8 cellular contexts compared by ENCODE assay signal in genomic region chr10:86970887-86971145, GRCh38. TPM values are rescaled to one million over a fixed set of nuclear protein-coding genes. Genes with fewer than 3 reads are reported as not detected.
A peak's percentile ranks its signal among the peaks of the same experiment; 100 is the strongest.
DNase-seq lines count a peak whose midpoint lies in the region; ATAC-seq, FAIRE-seq and TF ChIP-seq lines count a peak whose summit lies in the region.

No MANE protein-coding gene starts in this region.

- no peaks in the 10 kb centered on the region for H3K9me2 ChIP-seq in DOHH2 (replicated peaks; ENCODE audit: control insufficient read depth, low read length)

- ATAC-seq in GM19035 (IDR thresholded peaks at IDR 0.05; ENCODE audit: unreplicated experiment) (no peak), GM19455 (IDR thresholded peaks at IDR 0.05; ENCODE audit: unreplicated experiment) (no peak)

- H3K4me1 ChIP-seq in DOHH2 (ENCODE audit: control insufficient read depth, low read length) (peaks cover 16% of the 10 kb centered on the region), SJSA1 (replicated peaks) (peaks cover 41% of the 10 kb centered on the region), fibroblast of lung (ENCODE audit: control insufficient read depth, extremely low read depth, insufficient read depth, low read length) (peaks cover 35% of the 10 kb centered on the region), ovary (ENCODE audit: insufficient read depth) (peaks cover 19% of the 10 kb centered on the region)

- H3K79me2 ChIP-seq in DOHH2 (ENCODE audit: control insufficient read depth, low read length) (no peaks in the 10 kb centered on the region), fibroblast of lung (ENCODE audit: control insufficient read depth, insufficient read depth, low read length) (peaks cover 15% of the 10 kb centered on the region)

- no peak overlapping the region for H2AFZ ChIP-seq in fibroblast of lung (ENCODE audit: low read length)

- H3K4me3 ChIP-seq in DOHH2 (ENCODE audit: low read length) (peak overlapping the region; percentile 70), SJSA1 (peak overlapping the region; percentile 56), fibroblast of lung (replicated peaks in 1 of 4; ENCODE audit: control extremely low read depth in 1 of 4, insufficient read depth in 1 of 4, low read depth in 3 of 4, low read length in 4 of 4) (peak overlapping the region; percentile 58 to 74 (median 68)), ovary (peak overlapping the region; percentile 71)

- no peaks in the 10 kb centered on the region for H3F3A ChIP-seq in DOHH2 (ENCODE audit: control insufficient read depth, insufficient read depth)

- intact Hi-C loops in ovary (cut with DNase I): loop anchor here in 1 of 4 donors (5.0 kb wide), 1 partner anchor 121 kb away; the partner anchor contains the start of gene GLUD1

- H3K36me3 ChIP-seq in DOHH2 (ENCODE audit: control insufficient read depth, low read length): no peaks in the 10 kb centered on the region
- H3K36me3 ChIP-seq in SJSA1: no peaks in the 10 kb centered on the region
- H3K36me3 ChIP-seq in fibroblast of lung (ENCODE audit: control insufficient read depth, insufficient read depth, low read length): no peaks in the 10 kb centered on the region
- H3K36me3 ChIP-seq in ovary: no peaks in the 10 kb centered on the region

- H3K9me3 ChIP-seq in DOHH2 (ENCODE audit: control insufficient read depth, insufficient read depth, low read length) (no peaks in the 10 kb centered on the region), SJSA1 (replicated peaks) (no peaks in the 10 kb centered on the region), fibroblast of lung (ENCODE audit: control insufficient read depth, insufficient read depth, low read depth, low read length) (no peaks in the 10 kb centered on the region), ovary (no peaks in the 10 kb centered on the region)

- H3K4me2 ChIP-seq in DOHH2 (ENCODE audit: low read length) (peak overlapping the region; percentile 77), fibroblast of lung (ENCODE audit: extremely low read depth, insufficient read depth, low read length) (peak overlapping the region; percentile 68)

- FAIRE-seq in urothelium cell line (lab: Jason Lieb, UNC): no peak

- H4K20me1 ChIP-seq in DOHH2 (ENCODE audit: control insufficient read depth, insufficient read depth, low read depth, low read length): no peaks in the 10 kb centered on the region
- no peaks in the 10 kb centered on the region for H4K20me1 ChIP-seq in fibroblast of lung (ENCODE audit: control insufficient read depth, extremely low read depth, insufficient read depth, low read length)

- no peak for TF ChIP-seq POLR2A in ovary (IDR thresholded peaks at IDR 0.05)

- DNase-seq in SJSA1 (ENCODE audit: low read depth in 1 of 2, low spot score in 2 of 2) (no peak), fibroblast of lung (ENCODE audit: low read depth in 2 of 2) (no peak), ovary (no peak), urothelium cell line (ENCODE audit: low spot score) (no peak)
- no peak for DNase-seq in activated effector memory CD4-positive, alpha-beta T cell treated with anti-CD3 and anti-CD28 coated beads, Interleukin-2, amount 50 U/mL, for 16 hours

- peak overlapping the region; percentile 97 for H3K9ac ChIP-seq in fibroblast of lung (ENCODE audit: insufficient read depth, low read length)

- no peak for TF ChIP-seq CTCF in DOHH2 (IDR thresholded peaks at IDR 0.05; ENCODE audit: low read depth, low read length, poor library complexity, severe bottlenecking)
- no peak for TF ChIP-seq CTCF in fibroblast of lung (conservative IDR thresholded peaks at IDR 0.05 in 1 of 2, IDR thresholded peaks at IDR 0.05 in 1 of 2; ENCODE audit: low read depth in 1 of 2, low read length in 2 of 2)
- peak in 2 of 3 donors; percentile 5 to 24 for TF ChIP-seq CTCF in ovary (IDR thresholded peaks at IDR 0.05)

- H3K27me3 ChIP-seq in DOHH2 (ENCODE audit: control insufficient read depth, low read length) (peaks cover 18% of the 10 kb centered on the region), SJSA1 (replicated peaks) (no peaks in the 10 kb centered on the region), fibroblast of lung (ENCODE audit: control insufficient read depth, insufficient read depth, low read length) (no peaks in the 10 kb centered on the region), ovary (no peaks in the 10 kb centered on the region)

- whole genome bisulfite sequencing in ovary, 3 donors: 0 to 2% (median 0%) methylated on average over 14 of the region's 14 CpGs

- no peak for TF ChIP-seq EP300 in ovary (IDR thresholded peaks at IDR 0.05)

- H3K27ac ChIP-seq in DOHH2 (ENCODE audit: low read depth, low read length) (no peak overlapping the region), SJSA1 (peak overlapping the region; percentile 99), fibroblast of lung (ENCODE audit: insufficient read depth, low read length) (peak overlapping the region; percentile 99), ovary (peak overlapping the region; percentile 97 to 99)

RNA-seq across cellular contexts. Expression of gene ADIRF, which starts 2.5 kb away (rescaled TPM):
- not detected in 2 replicates for total RNA-seq in SJSA1 (2014; rRNA removed; shearing (Covaris generic))
- total RNA-seq in fibroblast of lung (119 and 142 TPM in 2 replicates), ovary (100 to 1,000 TPM; 154 to 451 (median 231) TPM)
- polyA plus RNA-seq in fibroblast of lung (39.4 and 172 TPM in 2 replicates), ovary (100 to 1,000 TPM in 1 of 2 donors, 10 to 100 TPM in 1; 57.4 to 528 TPM)
- 116 and 410 TPM in 2 replicates for polyA plus RNA-seq in fibroblast of lung (2012)
- polyA minus RNA-seq in fibroblast of lung (ENCODE audit: low replicate concordance): 10.4 and 22.0 TPM in 2 replicates

RNA-seq across cellular contexts. Expression of gene SNCG, which starts 12.4 kb away (rescaled TPM):
- 0.74 TPM in 1 of 2 replicates, not detected in the other for total RNA-seq in SJSA1 (2014; rRNA removed; shearing (Covaris generic))
- 8.7 and 21.3 TPM in 2 replicates for total RNA-seq in fibroblast of lung
- polyA plus RNA-seq in fibroblast of lung: 34.4 and 47.4 TPM in 2 replicates
- 39.0 and 53.0 TPM in 2 replicates for polyA plus RNA-seq in fibroblast of lung (2012)
- 3.5 and 11.5 TPM in 2 replicates for polyA minus RNA-seq in fibroblast of lung (ENCODE audit: low replicate concordance)
- 10 to 100 TPM; 15.4 to 76.1 (median 43.6) TPM for total RNA-seq in ovary
- 10 to 100 TPM; 13.7 to 41.9 TPM for polyA plus RNA-seq in ovary

RNA-seq across cellular contexts. Expression of gene MMRN2, which starts 13.4 kb away (rescaled TPM):
- 1.5 TPM in 1 of 2 replicates, not detected in the other for total RNA-seq in SJSA1 (2014; rRNA removed; shearing (Covaris generic))
- 0.77 and 2.1 TPM in 2 replicates for total RNA-seq in fibroblast of lung
- polyA plus RNA-seq in fibroblast of lung: 1.5 and 2.2 TPM in 2 replicates
- 1.0 and 1.3 TPM in 2 replicates for polyA plus RNA-seq in fibroblast of lung (2012)
- 3.2 TPM in 1 of 2 replicates, not detected in the other for polyA minus RNA-seq in fibroblast of lung (ENCODE audit: low replicate concordance)
- total RNA-seq in ovary: 10 to 100 TPM; 11.3 to 44.6 (median 18.5) TPM
- 10 to 100 TPM; 21.2 to 29.9 TPM for polyA plus RNA-seq in ovary

RNA-seq across cellular contexts. Expression of gene FAM25A, which starts 49.3 kb away (rescaled TPM):
- not detected in 2 replicates for total RNA-seq in SJSA1 (2014; rRNA removed; shearing (Covaris generic))
- not detected in 2 replicates for total RNA-seq in fibroblast of lung
- polyA plus RNA-seq in fibroblast of lung: not detected in 2 replicates
- polyA plus RNA-seq in fibroblast of lung (2012): not detected in 2 replicates
- not detected in 2 replicates for polyA minus RNA-seq in fibroblast of lung (ENCODE audit: low replicate concordance)
- total RNA-seq in ovary: not detected
- not detected for polyA plus RNA-seq in ovary

Comparison
In these comparisons a context has a peak if more than half of its experiments do, and no peak if none do; other contexts are left out.
1. CTCF ChIP-seq: peak in ovary (2 of 3); none in DOHH2 (single experiment) and fibroblast of lung (0 of 2).
2. RNA of gene ADIRF, which starts 2.5 kb away (total RNA-seq): 154 to 451 TPM in ovary and 119 to 142 TPM in fibroblast of lung; not detected in SJSA1; every median in the first group is over 100 times any median in the second.
3. Peak in every context shown above with its lines, with median percentiles within 50 percentile points of each other: H3K4me3 ChIP-seq.